ENCODE assay signal across 14 cellular contexts in the genomic region with DNA sequence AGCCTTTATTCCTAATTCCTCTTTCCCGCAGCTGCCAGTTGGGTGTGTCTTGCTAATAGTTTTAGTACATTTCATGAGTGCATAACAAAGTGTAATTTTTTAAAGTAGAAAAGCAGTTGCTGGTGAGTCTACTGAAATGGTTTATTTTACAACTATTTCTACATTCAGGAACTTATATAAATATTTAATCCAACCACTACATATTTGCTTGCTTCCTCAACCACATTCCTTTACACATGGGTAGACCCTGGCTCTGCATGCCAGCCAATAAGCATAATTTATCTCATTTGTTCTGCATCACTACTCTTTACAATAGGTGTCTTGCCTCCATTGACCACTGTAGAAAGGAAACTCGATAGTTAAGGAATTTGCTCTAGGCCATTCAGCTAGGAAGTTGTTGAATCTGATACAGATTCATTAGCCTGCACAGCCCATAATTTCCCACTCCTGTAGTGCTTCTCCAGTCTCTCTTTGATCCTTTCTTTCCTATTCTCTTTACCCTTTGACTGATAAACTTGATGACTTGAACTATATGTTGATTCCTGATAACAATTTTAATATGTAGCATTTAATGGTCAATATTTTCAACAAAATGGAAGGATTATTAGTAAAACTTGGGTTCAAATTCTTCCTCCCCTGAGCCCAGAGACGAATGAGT.
A peak's percentile ranks its signal among the peaks of the same experiment; 100 is the strongest.
DNase-seq lines count a peak whose midpoint lies in the region; ATAC-seq, FAIRE-seq and TF ChIP-seq lines count a peak whose summit lies in the region.
"Had no signal": no experiment of that assay in that cellular context is flagged by ENCODE, and none has a peak within 500 bp of the region (broad histone marks: within the 10 kb centered on the region; RNA-seq: fewer than 3 reads in every experiment).

No MANE protein-coding gene starts in this region.

- peak overlapping the region; percentile 95 for H3K27ac Mint-ChIP-seq in astrocyte (ENCODE audit: unreplicated experiment)
- H3K27ac Mint-ChIP-seq: activated CD4-positive, alpha-beta T cell treated with anti-CD3 and anti-CD28 coated beads, Interleukin-2, amount 10 ng/mL, durations not matched to agents 24 days and 14 days; GM23338 had no signal

- peak; percentile 51 for DNase-seq in AG08396 (ENCODE audit: low spot score)
- DNase-seq in astrocyte (ENCODE audit: low read depth): peak; percentile 99
- DNase-seq in left kidney (ENCODE audit: low read depth, low spot score): peak; percentile 93
- no peak for DNase-seq in NOMO-1 treated with DMSO at 0.1 percent for 48 hours (lab: John Stamatoyannopoulos, UW; ENCODE audit: unreplicated experiment)
- DNase-seq in hepatocyte (ENCODE audit: low spot score): no peak
- no peak for DNase-seq in NCI-H524 (lab: John Stamatoyannopoulos, UW)
- DNase-seq: activated CD4-positive, alpha-beta T cell treated with anti-CD3 and anti-CD28 coated beads, Interleukin-2, amount 10 ng/mL, durations not matched to agents 24 days and 14 days; activated effector memory CD4-positive, alpha-beta T cell treated with anti-CD3 and anti-CD28 coated beads, Interleukin-2, amount 50 U/mL, for 16 hours; heart left ventricle; NCI-H345 had no signal

- H3K27ac ChIP-seq in astrocyte (ENCODE audit: low read depth, low read length): peak overlapping the region; percentile 94
- H3K27ac ChIP-seq in hepatocyte: no peak overlapping the region
- H3K27ac ChIP-seq: C4-2B, heart left ventricle had no signal

- no peaks in the 10 kb centered on the region for H3K27me3 Mint-ChIP-seq in astrocyte (ENCODE audit: low read depth, unreplicated experiment)
- H3K27me3 Mint-ChIP-seq: activated CD4-positive, alpha-beta T cell treated with anti-CD3 and anti-CD28 coated beads, Interleukin-2, amount 10 ng/mL, durations not matched to agents 24 days and 14 days had no signal

- peaks cover 27% of the 10 kb centered on the region for H3K4me1 Mint-ChIP-seq in astrocyte (ENCODE audit: low read depth, unreplicated experiment)
- H3K4me1 Mint-ChIP-seq: activated CD4-positive, alpha-beta T cell treated with anti-CD3 and anti-CD28 coated beads, Interleukin-2, amount 10 ng/mL, durations not matched to agents 24 days and 14 days; GM23338 had no signal

- TF ChIP-seq CTCF in astrocyte (IDR thresholded peaks at IDR 0.05; ENCODE audit: insufficient read depth, low read depth, low read length) (no peak), hepatocyte (IDR thresholded peaks at IDR 0.05; ENCODE audit: poor library complexity) (no peak)

- H3K4me3 ChIP-seq in astrocyte (ENCODE audit: insufficient read depth, low read depth, low read length) (no peak overlapping the region), hepatocyte (no peak overlapping the region)
- H3K4me3 ChIP-seq: GM23338, heart left ventricle had no signal

- H3K4me1 ChIP-seq in astrocyte (ENCODE audit: insufficient read depth, low read length): peaks cover 28% of the 10 kb centered on the region
- no peaks in the 10 kb centered on the region for H3K4me1 ChIP-seq in hepatocyte (ENCODE audit: insufficient read depth)
- H3K4me1 ChIP-seq: heart left ventricle had no signal

- no peak for ATAC-seq in HG03342 (IDR thresholded peaks at IDR 0.05; ENCODE audit: unreplicated experiment)
- ATAC-seq: GM23338, heart left ventricle had no signal

- H3K79me2 ChIP-seq in astrocyte (ENCODE audit: insufficient read depth, low read length) (no peaks in the 10 kb centered on the region), hepatocyte (no peaks in the 10 kb centered on the region)

- H3K36me3 ChIP-seq in astrocyte (ENCODE audit: insufficient read depth, low read length): no peaks in the 10 kb centered on the region
- no peaks in the 10 kb centered on the region for H3K36me3 ChIP-seq in hepatocyte (replicated peaks; ENCODE audit: insufficient read depth, low read depth)
- H3K36me3 ChIP-seq: heart left ventricle had no signal

- H3K9me3 Mint-ChIP-seq in astrocyte (ENCODE audit: unreplicated experiment): peaks cover 2% of the 10 kb centered on the region
- H3K9me3 Mint-ChIP-seq: activated CD4-positive, alpha-beta T cell treated with anti-CD3 and anti-CD28 coated beads, Interleukin-2, amount 10 ng/mL, durations not matched to agents 24 days and 14 days had no signal

- no peak overlapping the region for H2AFZ ChIP-seq in astrocyte (ENCODE audit: low read depth, low read length)
- H2AFZ ChIP-seq in hepatocyte: no peak overlapping the region
- H2AFZ ChIP-seq: GM23338 had no signal

- H3K4me2 ChIP-seq in astrocyte (ENCODE audit: low read length): peak overlapping the region; percentile 63
- H3K4me2 ChIP-seq in hepatocyte: no peak overlapping the region
- H3K4me2 ChIP-seq: GM23338 had no signal

- H3K4me3 Mint-ChIP-seq in astrocyte (ENCODE audit: unreplicated experiment): no peak overlapping the region
- H3K4me3 Mint-ChIP-seq: activated CD4-positive, alpha-beta T cell treated with anti-CD3 and anti-CD28 coated beads, Interleukin-2, amount 10 ng/mL, durations not matched to agents 24 days and 14 days; GM23338 had no signal

- peak; percentile 98 for FAIRE-seq in astrocyte (lab: Jason Lieb, UNC)

- 77% methylated on average over 3 of the region's 3 CpGs for WGBS in hepatocyte (ENCODE audit: low lambda C conversion rate, missing lambda C conversion rate)

- peak overlapping the region; percentile 73 for H3K9ac ChIP-seq in astrocyte (ENCODE audit: low read length)

- peak; percentile 100 for TF ChIP-seq EP300 in Ishikawa (IDR thresholded peaks at IDR 0.05; ENCODE audit: borderline replicate concordance)

- peak; percentile 24 for TF ChIP-seq RAD21 in Ishikawa (IDR thresholded peaks at IDR 0.05; ENCODE audit: low read depth)

- H3K27me3 ChIP-seq in astrocyte (ENCODE audit: insufficient read depth, low read length) (no peaks in the 10 kb centered on the region), hepatocyte (no peaks in the 10 kb centered on the region)
- H3K27me3 ChIP-seq: heart left ventricle had no signal

- peaks cover 3% of the 10 kb centered on the region for H3K36me3 Mint-ChIP-seq in astrocyte (ENCODE audit: low read depth, unreplicated experiment)

- no peaks in the 10 kb centered on the region for H3K9me2 ChIP-seq in hepatocyte (replicated peaks; ENCODE audit: insufficient read depth)

- H3K9me3 ChIP-seq in astrocyte (ENCODE audit: insufficient read depth, low read depth, low read length) (no peaks in the 10 kb centered on the region), hepatocyte (ENCODE audit: low read depth) (no peaks in the 10 kb centered on the region)

- H4K20me1 ChIP-seq in astrocyte (ENCODE audit: insufficient read depth, low read length) (no peaks in the 10 kb centered on the region), hepatocyte (ENCODE audit: insufficient read depth, poor library complexity, severe bottlenecking) (no peaks in the 10 kb centered on the region)

TF ChIP-seq in Ishikawa, 13 proteins besides CTCF, POLR2A, EP300 and RAD21:
- peak; percentile 100 for TF ChIP-seq TEAD4 (IDR thresholded peaks at IDR 0.05)
- no peak for TF ChIP-seq TAF1 (IDR thresholded peaks at IDR 0.05; ENCODE audit: low read depth)
- TF ChIP-seq YY1 (IDR thresholded peaks at IDR 0.05; ENCODE audit: low read depth): 0 out of 2 replicates have a peak, but pooled peaks have one; percentile 31
- TF ChIP-seq ZBTB7A (IDR thresholded peaks at IDR 0.05; ENCODE audit: low read depth): no peak
- TF ChIP-seq TCF12 (IDR thresholded peaks at IDR 0.05; ENCODE audit: low read depth): peak; percentile 100
- peak; percentile 89 for TF ChIP-seq CEBPB (IDR thresholded peaks at IDR 0.05)
- TF ChIP-seq NFIC (IDR thresholded peaks at IDR 0.05): peak; percentile 100
- no peak for TF ChIP-seq EGR1 (IDR thresholded peaks at IDR 0.05)
- TF ChIP-seq, protein P1, sequence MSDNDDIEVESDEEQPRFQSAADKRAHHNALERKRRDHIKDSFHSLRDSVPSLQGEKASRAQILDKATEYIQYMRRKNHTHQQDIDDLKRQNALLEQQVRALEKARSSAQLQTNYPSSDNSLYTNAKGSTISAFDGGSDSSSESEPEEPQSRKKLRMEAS (IDR thresholded peaks at IDR 0.05): no peak; the same call in 1 of the 2 replicates
- no peak for TF ChIP-seq CREB1 (IDR thresholded peaks at IDR 0.05; ENCODE audit: low read depth)
- TF ChIP-seq, protein P2, sequence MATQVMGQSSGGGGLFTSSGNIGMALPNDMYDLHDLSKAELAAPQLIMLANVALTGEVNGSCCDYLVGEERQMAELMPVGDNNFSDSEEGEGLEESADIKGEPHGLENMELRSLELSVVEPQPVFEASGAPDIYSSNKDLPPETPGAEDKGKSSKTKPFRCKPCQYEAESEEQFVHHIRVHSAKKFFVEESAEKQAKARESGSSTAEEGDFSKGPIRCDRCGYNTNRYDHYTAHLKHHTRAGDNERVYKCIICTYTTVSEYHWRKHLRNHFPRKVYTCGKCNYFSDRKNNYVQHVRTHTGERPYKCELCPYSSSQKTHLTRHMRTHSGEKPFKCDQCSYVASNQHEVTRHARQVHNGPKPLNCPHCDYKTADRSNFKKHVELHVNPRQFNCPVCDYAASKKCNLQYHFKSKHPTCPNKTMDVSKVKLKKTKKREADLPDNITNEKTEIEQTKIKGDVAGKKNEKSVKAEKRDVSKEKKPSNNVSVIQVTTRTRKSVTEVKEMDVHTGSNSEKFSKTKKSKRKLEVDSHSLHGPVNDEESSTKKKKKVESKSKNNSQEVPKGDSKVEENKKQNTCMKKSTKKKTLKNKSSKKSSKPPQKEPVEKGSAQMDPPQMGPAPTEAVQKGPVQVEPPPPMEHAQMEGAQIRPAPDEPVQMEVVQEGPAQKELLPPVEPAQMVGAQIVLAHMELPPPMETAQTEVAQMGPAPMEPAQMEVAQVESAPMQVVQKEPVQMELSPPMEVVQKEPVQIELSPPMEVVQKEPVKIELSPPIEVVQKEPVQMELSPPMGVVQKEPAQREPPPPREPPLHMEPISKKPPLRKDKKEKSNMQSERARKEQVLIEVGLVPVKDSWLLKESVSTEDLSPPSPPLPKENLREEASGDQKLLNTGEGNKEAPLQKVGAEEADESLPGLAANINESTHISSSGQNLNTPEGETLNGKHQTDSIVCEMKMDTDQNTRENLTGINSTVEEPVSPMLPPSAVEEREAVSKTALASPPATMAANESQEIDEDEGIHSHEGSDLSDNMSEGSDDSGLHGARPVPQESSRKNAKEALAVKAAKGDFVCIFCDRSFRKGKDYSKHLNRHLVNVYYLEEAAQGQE (IDR thresholded peaks at IDR 0.05; ENCODE audit: low read depth): 0 out of 2 replicates have a peak, but pooled peaks have one; percentile 24
- TF ChIP-seq, protein P3, sequence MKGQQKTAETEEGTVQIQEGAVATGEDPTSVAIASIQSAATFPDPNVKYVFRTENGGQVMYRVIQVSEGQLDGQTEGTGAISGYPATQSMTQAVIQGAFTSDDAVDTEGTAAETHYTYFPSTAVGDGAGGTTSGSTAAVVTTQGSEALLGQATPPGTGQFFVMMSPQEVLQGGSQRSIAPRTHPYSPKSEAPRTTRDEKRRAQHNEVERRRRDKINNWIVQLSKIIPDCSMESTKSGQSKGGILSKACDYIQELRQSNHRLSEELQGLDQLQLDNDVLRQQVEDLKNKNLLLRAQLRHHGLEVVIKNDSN (IDR thresholded peaks at IDR 0.05): 0 out of 2 replicates have a peak, but pooled peaks have one; percentile 17
- TF ChIP-seq FOXM1 (IDR thresholded peaks at IDR 0.05; ENCODE audit: borderline replicate concordance, low read depth): peak; percentile 100

Comparison
In these comparisons a context has a peak if more than half of its experiments do, and no peak if none do; other contexts are left out.
1. DNase-seq: peak in AG08396 (single experiment), astrocyte (single experiment) and left kidney (single experiment); none in NOMO-1 treated with DMSO at 0.1 percent for 48 hours (single experiment), hepatocyte (single experiment) and NCI-H524 (0 of 2).